In genomic region chr14:82190812-82191211, GRCh38 we compare ENCODE assay signal across 24 cellular contexts.
"Had no signal": no experiment of that assay in that cellular context is flagged by ENCODE, and none has a peak within 500 bp of the region (broad histone marks: within the 10 kb centered on the region; RNA-seq: fewer than 3 reads in every experiment).

No MANE protein-coding gene starts in this region.

- H3K9me3 ChIP-seq: pancreas, prostate gland, right lobe of liver, testis, thyroid gland, uterus had no signal

- H3K4me1 ChIP-seq: left lung, lower lobe of right lung, pancreas, prostate gland, right lobe of liver, stomach, testis, thyroid gland, transverse colon, uterus had no signal

- H3K36me3 ChIP-seq: left lung, lower lobe of right lung, pancreas, prostate gland, right lobe of liver, stomach, thyroid gland, transverse colon, uterus had no signal

- H3K4me3 ChIP-seq: left lung, lower lobe of right lung, pancreas, prostate gland, right lobe of liver, smooth muscle cell, stomach, testis, thyroid gland, transverse colon, uterus had no signal

- H3K27me3 ChIP-seq: left lung, pancreas, right lobe of liver, stomach, testis, thyroid gland, transverse colon, uterus had no signal

- DNase-seq: hippocampal formation; kidney glomerular epithelial cell; left cardiac atrium; left lung; lower lobe of right lung; mammary epithelial cell; mesenchymal stem cell; naive thymus-derived CD8-positive, alpha-beta T cell; nucleus accumbens; pancreas; posterior cingulate gyrus; right lobe of liver; stimulated activated CD4-positive, alpha-beta T cell treated with anti-CD3 and anti-CD28 coated beads, Interleukin-1b, Interleukin-23, amount 100 ng/mL, for 48 hours; stimulated activated CD4-positive, alpha-beta T cell treated with anti-CD3 and anti-CD28 coated beads, Interleukin-2, amount 100 ng/mL, for 48 hours; stimulated activated CD4-positive, alpha-beta T cell treated with anti-CD3 and anti-CD28 coated beads, Interleukin-4, amount 100 ng/mL, for 4 hours; stimulated activated naive B cell treated with anti-CD40 and anti-IgM and Interleukin-4, amounts not matched to agents 10 μg/mL and 1 μg/mL and 100 μg/mL, for 72 hours; stimulated activated naive CD8-positive, alpha-beta T cell treated with anti-CD3 and anti-CD28 coated beads, Interleukin-15, Interleukin-2, amounts not matched to agents 100 U/mL and 50 U/mL, for 24 hours; stomach; testis; thyroid gland; transverse colon; uterus had no signal

- ATAC-seq: left cardiac atrium; left lung; lower lobe of right lung; naive thymus-derived CD8-positive, alpha-beta T cell; pancreas; right lobe of liver; stimulated activated naive B cell treated with anti-CD40 and anti-IgM and Interleukin-4, amounts not matched to agents 10 μg/mL and 1 μg/mL and 100 μg/mL, for 72 hours; stimulated activated naive CD8-positive, alpha-beta T cell treated with anti-CD3 and anti-CD28 coated beads, Interleukin-15, Interleukin-2, amounts not matched to agents 100 U/mL and 50 U/mL, for 24 hours had no signal

- H3K27ac ChIP-seq: left lung, lower lobe of right lung, pancreas, prostate gland, right lobe of liver, stomach, testis, thyroid gland, transverse colon, uterus had no signal
